24 cellular contexts compared by ENCODE assay signal in the genomic region with DNA sequence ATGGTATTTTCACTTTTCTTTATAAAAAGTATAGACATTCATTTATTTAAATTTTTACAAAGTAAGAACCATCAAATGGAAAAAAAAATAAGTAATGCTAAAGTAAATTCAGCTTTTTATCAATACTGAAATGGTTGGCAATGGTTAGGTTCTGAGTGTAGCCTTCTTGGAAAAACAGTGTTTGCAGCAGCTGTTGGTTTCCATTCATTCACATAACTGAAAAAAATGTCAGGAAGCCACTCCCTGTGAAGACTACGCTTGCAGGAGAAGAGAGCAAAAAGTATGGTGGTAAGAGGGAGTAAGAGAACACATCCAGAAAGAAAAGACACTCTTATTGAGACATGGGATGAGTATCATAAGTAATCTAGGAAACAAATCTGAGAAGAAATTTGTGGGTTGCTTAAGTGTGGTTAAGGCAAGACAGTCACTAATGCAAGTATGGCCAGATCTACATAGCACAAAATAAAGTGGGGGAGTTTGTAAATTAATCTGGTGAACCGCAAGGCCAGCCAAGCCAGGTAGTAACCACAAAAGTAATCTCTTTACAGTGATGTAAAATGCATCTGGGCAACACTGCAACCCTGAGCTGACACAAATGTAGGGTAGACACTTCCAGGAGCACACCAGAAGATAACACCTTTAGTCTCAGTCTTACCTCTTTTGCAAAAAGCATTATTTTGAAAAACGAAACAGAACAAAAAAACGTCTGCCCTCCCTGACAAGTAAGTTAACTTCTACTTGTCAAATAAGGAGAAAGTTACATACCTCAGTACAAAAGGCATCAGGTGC.
A peak's percentile ranks its signal among the peaks of the same experiment; 100 is the strongest.
DNase-seq lines count a peak whose midpoint lies in the region; ATAC-seq, FAIRE-seq and TF ChIP-seq lines count a peak whose summit lies in the region.
"Had no signal": no experiment of that assay in that cellular context is flagged by ENCODE, and none has a peak within 500 bp of the region (broad histone marks: within the 10 kb centered on the region; RNA-seq: fewer than 3 reads in every experiment).

No MANE protein-coding gene starts in this region.

- POLR2A ChIA-PET in activated naive CD8-positive, alpha-beta T cell treated with anti-CD3 and anti-CD28 coated beads, Interleukin-2, amount 10 ng/mL, durations not matched to agents 7 days and 5 days (lab: Charles Lee) = no interaction called here
- POLR2A ChIA-PET in PC-3 (lab: Charles Lee; ENCODE audit: unreplicated experiment) = no interaction called here

- H3K79me2 ChIP-seq in MM.1S (ENCODE audit: low read length) = no peaks in the 10 kb centered on the region
- H3K79me2 ChIP-seq in PC-3 (ENCODE audit: low read length) = no peaks in the 10 kb centered on the region

- ATAC-seq in activated naive CD8-positive, alpha-beta T cell treated with anti-CD3 and anti-CD28 coated beads, Interleukin-2, amount 10 ng/mL, durations not matched to agents 7 days and 5 days (ENCODE audit: low read depth) = peak; percentile 42
- peak; percentile 65 for ATAC-seq in body of pancreas
- no peak for ATAC-seq in HG03135 (IDR thresholded peaks at IDR 0.05; ENCODE audit: unreplicated experiment)
- ATAC-seq in PC-3 = no peak
- ATAC-seq: HCT116, Panc1 had no signal

- H3K4me3 ChIP-seq in MM.1S (ENCODE audit: low read length) (0 out of 2 replicates have a peak overlapping the region, but pooled peaks have one; percentile 2), body of pancreas (no peak overlapping the region), PC-3 (ENCODE audit: low read length) (no peak overlapping the region)

- DNase-seq in activated naive CD8-positive, alpha-beta T cell treated with anti-CD3 and anti-CD28 coated beads, Interleukin-2, amount 10 ng/mL, durations not matched to agents 7 days and 5 days = no peak
- DNase-seq in activated naive CD8-positive, alpha-beta T cell treated with anti-CD3 and anti-CD28 coated beads for 36 hours = no peak
- DNase-seq in MM.1S = peak; percentile 79
- peak in 1 of 4 donors; percentile 22 for DNase-seq in body of pancreas
- DNase-seq in urothelium cell line (ENCODE audit: low spot score) = no peak
- DNase-seq in PC-3 = no peak
- DNase-seq: C1 segment of cervical spinal cord; CD4-positive, alpha-beta memory T cell; COR-L47; DMS53; Kasumi-1; MV-4-11; NCI-H1105; NCI-H146; NCI-H1930; NCI-H2107; NCI-H524 treated with DMSO at 0.1 percent for 48 hours; NCI-H774; SHP77 had no signal

- no peaks in the 10 kb centered on the region for H3K9me3 ChIP-seq in MM.1S (replicated peaks; ENCODE audit: insufficient read depth, low read length)
- H3K9me3 ChIP-seq in body of pancreas = no peaks in the 10 kb centered on the region
- H3K9me3 ChIP-seq in PC-3 (ENCODE audit: low read length) = no peaks in the 10 kb centered on the region

- no peak overlapping the region for H3K27ac Mint-ChIP-seq in activated naive CD8-positive, alpha-beta T cell treated with anti-CD3 and anti-CD28 coated beads, Interleukin-2, amount 10 ng/mL, durations not matched to agents 7 days and 5 days
- H3K27ac Mint-ChIP-seq in activated naive CD8-positive, alpha-beta T cell treated with anti-CD3 and anti-CD28 coated beads for 36 hours = no peak overlapping the region
- H3K27ac Mint-ChIP-seq: CD4-positive, alpha-beta memory T cell had no signal

- H3K4me1 ChIP-seq in MM.1S (ENCODE audit: low read length) (peaks cover 16% of the 10 kb centered on the region; the same call in 1 of the 2 replicates), body of pancreas (peaks cover 9% of the 10 kb centered on the region), PC-3 (ENCODE audit: insufficient read depth, low read length) (no peaks in the 10 kb centered on the region)

- H3K36me3 Mint-ChIP-seq in activated naive CD8-positive, alpha-beta T cell treated with anti-CD3 and anti-CD28 coated beads, Interleukin-2, amount 10 ng/mL, durations not matched to agents 7 days and 5 days = peaks cover 2% of the 10 kb centered on the region
- no peaks in the 10 kb centered on the region for H3K36me3 Mint-ChIP-seq in activated naive CD8-positive, alpha-beta T cell treated with anti-CD3 and anti-CD28 coated beads for 36 hours
- H3K36me3 Mint-ChIP-seq: CD4-positive, alpha-beta memory T cell had no signal

- H4K20me1 ChIP-seq in MM.1S (ENCODE audit: insufficient read depth, low read length) = no peaks in the 10 kb centered on the region
- H4K20me1 ChIP-seq in PC-3 (ENCODE audit: low read length) = no peaks in the 10 kb centered on the region

- H3K27me3 Mint-ChIP-seq in activated naive CD8-positive, alpha-beta T cell treated with anti-CD3 and anti-CD28 coated beads, Interleukin-2, amount 10 ng/mL, durations not matched to agents 7 days and 5 days = peaks cover 3% of the 10 kb centered on the region
- peaks cover under 1% of the 10 kb centered on the region for H3K27me3 Mint-ChIP-seq in activated naive CD8-positive, alpha-beta T cell treated with anti-CD3 and anti-CD28 coated beads for 36 hours

- H3F3A ChIP-seq in MM.1S (ENCODE audit: insufficient read depth, low read length) (peaks cover 15% of the 10 kb centered on the region), PC-3 (ENCODE audit: low read length, unreplicated experiment) (no peaks in the 10 kb centered on the region)

- H3K36me3 ChIP-seq in MM.1S (replicated peaks; ENCODE audit: insufficient read depth, low read length) (no peaks in the 10 kb centered on the region), body of pancreas (replicated peaks in 1 of 2; ENCODE audit: insufficient read depth in 1 of 2, low read depth in 2 of 2) (no peaks in the 10 kb centered on the region), PC-3 (ENCODE audit: low read depth, low read length) (no peaks in the 10 kb centered on the region)

- TF ChIP-seq POLR2A in body of pancreas (IDR thresholded peaks at IDR 0.05) = no peak

- CTCF ChIA-PET in PC-3 (lab: Charles Lee) = no interaction called here

- H3K4me1 Mint-ChIP-seq in activated naive CD8-positive, alpha-beta T cell treated with anti-CD3 and anti-CD28 coated beads, Interleukin-2, amount 10 ng/mL, durations not matched to agents 7 days and 5 days = peaks cover 4% of the 10 kb centered on the region
- H3K4me1 Mint-ChIP-seq in activated naive CD8-positive, alpha-beta T cell treated with anti-CD3 and anti-CD28 coated beads for 36 hours = peaks cover 3% of the 10 kb centered on the region

- no TSS peak for BruUV-seq in PC-3 (replicated peaks; lab: Mats Ljungman, UMichigan)

- 39 to 40% methylated on average over 4 of the region's 4 CpGs for WGBS in body of pancreas, 2 donors

- H3K9ac ChIP-seq in MM.1S (ENCODE audit: low read length) (no peak overlapping the region), PC-3 (ENCODE audit: low read length) (no peak overlapping the region)

- intact Hi-C loops in body of pancreas (cut with DNase I) = no loop called here
- intact Hi-C loops in PC-3 (cut with micrococcal nuclease) = no loop called here

- peak overlapping the region; percentile 36 for H3K4me2 ChIP-seq in MM.1S (ENCODE audit: low read depth, low read length)
- no peak overlapping the region for H3K4me2 ChIP-seq in PC-3 (ENCODE audit: low read length)

- H2AFZ ChIP-seq in MM.1S (ENCODE audit: low read length) (no peak overlapping the region), PC-3 (ENCODE audit: low read length) (no peak overlapping the region)

- H3K9me2 ChIP-seq in MM.1S (replicated peaks; ENCODE audit: insufficient read depth, low read length) (no peaks in the 10 kb centered on the region), PC-3 (replicated peaks; ENCODE audit: low read length) (no peaks in the 10 kb centered on the region)

- H3K27ac ChIP-seq in MM.1S (ENCODE audit: low read length) = peak overlapping the region; percentile 26; the same call in 1 of the 2 replicates
- no peak overlapping the region for H3K27ac ChIP-seq in body of pancreas
- H3K27ac ChIP-seq in PC-3 (ENCODE audit: low read length) = no peak overlapping the region
- H3K27ac ChIP-seq: HL-60, RWPE1 had no signal

- H3K27me3 ChIP-seq in MM.1S (replicated peaks; ENCODE audit: insufficient read depth, low read length) = no peaks in the 10 kb centered on the region
- H3K27me3 ChIP-seq in body of pancreas = no peaks in the 10 kb centered on the region
- peaks cover 70% of the 10 kb centered on the region for H3K27me3 ChIP-seq in PC-3 (ENCODE audit: low read length)

- TF ChIP-seq CTCF in MM.1S (IDR thresholded peaks at IDR 0.05; ENCODE audit: low read length) (no peak), body of pancreas (IDR thresholded peaks at IDR 0.05) (no peak), PC-3 (conservative IDR thresholded peaks at IDR 0.05; ENCODE audit: low read depth, low read length) (no peak)

- peak; percentile 40 for FAIRE-seq in urothelium cell line (lab: Jason Lieb, UNC)

- H3K4me3 Mint-ChIP-seq in activated naive CD8-positive, alpha-beta T cell treated with anti-CD3 and anti-CD28 coated beads, Interleukin-2, amount 10 ng/mL, durations not matched to agents 7 days and 5 days = no peak overlapping the region
- H3K4me3 Mint-ChIP-seq in activated naive CD8-positive, alpha-beta T cell treated with anti-CD3 and anti-CD28 coated beads for 36 hours = no peak overlapping the region
- H3K4me3 Mint-ChIP-seq: CD4-positive, alpha-beta memory T cell had no signal

- no peaks in the 10 kb centered on the region for H3K9me3 Mint-ChIP-seq in activated naive CD8-positive, alpha-beta T cell treated with anti-CD3 and anti-CD28 coated beads, Interleukin-2, amount 10 ng/mL, durations not matched to agents 7 days and 5 days
- no peaks in the 10 kb centered on the region for H3K9me3 Mint-ChIP-seq in activated naive CD8-positive, alpha-beta T cell treated with anti-CD3 and anti-CD28 coated beads for 36 hours
- H3K9me3 Mint-ChIP-seq: CD4-positive, alpha-beta memory T cell had no signal

Comparison
In these comparisons a context has a peak if more than half of its experiments do, and no peak if none do; other contexts are left out.
1. ATAC-seq: peak in activated naive CD8-positive, alpha-beta T cell treated with anti-CD3 and anti-CD28 coated beads, Interleukin-2, amount 10 ng/mL, durations not matched to agents 7 days and 5 days (single experiment) and body of pancreas (single experiment); none in HG03135 (single experiment) and PC-3 (single experiment).